Comparison of ENCODE assay signal across 14 cellular contexts in the genomic region with DNA sequence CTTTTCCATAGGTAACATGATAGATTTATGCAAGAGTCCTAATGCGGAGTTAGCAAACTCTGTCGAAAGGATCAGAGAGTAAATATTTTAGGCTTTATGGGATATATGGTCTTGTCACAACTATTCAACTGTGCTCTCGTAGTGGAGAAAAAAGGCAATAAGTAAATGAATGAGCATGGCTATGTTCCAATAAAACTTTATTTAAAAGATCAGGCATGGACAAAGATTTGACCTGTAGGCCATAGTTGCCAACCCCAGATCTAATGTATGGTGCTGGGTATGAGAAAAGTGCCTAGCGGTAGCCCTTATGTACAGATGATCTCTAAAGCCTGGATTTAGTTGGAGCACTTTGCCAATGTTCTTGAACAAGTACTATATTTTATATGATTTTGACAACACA.
DNase-seq lines count a peak whose midpoint lies in the region; ATAC-seq and TF ChIP-seq lines count a peak whose summit lies in the region.
"Had no signal": no experiment of that assay in that cellular context is flagged by ENCODE, and none has a peak within 500 bp of the region (broad histone marks: within the 10 kb centered on the region; RNA-seq: fewer than 3 reads in every experiment).

No MANE protein-coding gene starts in this region.

- H3K4me3 ChIP-seq in RWPE2 (ENCODE audit: severe bottlenecking) = no peak overlapping the region
- no peak overlapping the region for H3K4me3 ChIP-seq in hepatocyte
- no peak overlapping the region for H3K4me3 ChIP-seq in suprapubic skin
- H3K4me3 ChIP-seq: BLaER1, SJSA1 had no signal

- WGBS in hepatocyte (ENCODE audit: low lambda C conversion rate, missing lambda C conversion rate) = 95% methylated on average over 4 of the region's 4 CpGs
- 95% methylated on average over 4 of the region's 4 CpGs for WGBS in suprapubic skin

- H3K9me2 ChIP-seq in hepatocyte (replicated peaks; ENCODE audit: insufficient read depth) = no peaks in the 10 kb centered on the region

- H3K4me2 ChIP-seq in hepatocyte = no peak overlapping the region
- H3K4me2 ChIP-seq: BLaER1 had no signal

- peaks cover 43% of the 10 kb centered on the region for H3K4me1 ChIP-seq in RWPE2 (ENCODE audit: insufficient read depth, poor library complexity, severe bottlenecking)
- H3K4me1 ChIP-seq in hepatocyte (ENCODE audit: insufficient read depth) = no peaks in the 10 kb centered on the region
- peaks cover 10% of the 10 kb centered on the region for H3K4me1 ChIP-seq in suprapubic skin
- H3K4me1 ChIP-seq: BLaER1 had no signal

- H4K20me1 ChIP-seq in hepatocyte (ENCODE audit: insufficient read depth, poor library complexity, severe bottlenecking) = no peaks in the 10 kb centered on the region
- H4K20me1 ChIP-seq: BLaER1 had no signal

- ATAC-seq in RWPE2 (ENCODE audit: low read depth) = no peak
- ATAC-seq in GM18870 (IDR thresholded peaks at IDR 0.05; ENCODE audit: unreplicated experiment) = no peak

- no peak for TF ChIP-seq POLR2A in suprapubic skin (IDR thresholded peaks at IDR 0.05)

- TF ChIP-seq CTCF in 22Rv1 (IDR thresholded peaks at IDR 0.05) = no peak
- no peak for TF ChIP-seq CTCF in RWPE2 (IDR thresholded peaks at IDR 0.05; ENCODE audit: poor library complexity, severe bottlenecking)
- no peak for TF ChIP-seq CTCF in hepatocyte (IDR thresholded peaks at IDR 0.05; ENCODE audit: poor library complexity)
- TF ChIP-seq CTCF in suprapubic skin (IDR thresholded peaks at IDR 0.05) = no peak

- H3K27me3 ChIP-seq in RWPE2 (ENCODE audit: insufficient read depth, poor library complexity, severe bottlenecking) = no peaks in the 10 kb centered on the region
- H3K27me3 ChIP-seq in hepatocyte = no peaks in the 10 kb centered on the region
- H3K27me3 ChIP-seq in suprapubic skin = no peaks in the 10 kb centered on the region
- H3K27me3 ChIP-seq: BLaER1, SJSA1 had no signal

- H3K9me3 ChIP-seq in RWPE2 (ENCODE audit: severe bottlenecking) (no peaks in the 10 kb centered on the region), hepatocyte (ENCODE audit: low read depth) (no peaks in the 10 kb centered on the region), suprapubic skin (no peaks in the 10 kb centered on the region)
- H3K9me3 ChIP-seq: BLaER1, SJSA1 had no signal

- TF ChIP-seq EP300 in suprapubic skin (IDR thresholded peaks at IDR 0.05) = no peak

- no peak overlapping the region for H2AFZ ChIP-seq in hepatocyte

- peak overlapping the region; percentile 98 for H3K27ac ChIP-seq in 22Rv1
- H3K27ac ChIP-seq in RWPE2 (ENCODE audit: poor library complexity, severe bottlenecking) = peak overlapping the region; percentile 93
- H3K27ac ChIP-seq in hepatocyte = peak overlapping the region; percentile 4
- peak overlapping the region; percentile 29 for H3K27ac ChIP-seq in suprapubic skin
- H3K27ac ChIP-seq: BLaER1 had no signal

- no peaks in the 10 kb centered on the region for H3K36me3 ChIP-seq in RWPE2 (ENCODE audit: low read depth)
- no peaks in the 10 kb centered on the region for H3K36me3 ChIP-seq in hepatocyte (replicated peaks; ENCODE audit: insufficient read depth, low read depth)
- no peaks in the 10 kb centered on the region for H3K36me3 ChIP-seq in suprapubic skin
- H3K36me3 ChIP-seq: BLaER1, SJSA1 had no signal

- DNase-seq in RWPE2 (ENCODE audit: low spot score) = no peak
- no peak for DNase-seq in hepatocyte (ENCODE audit: low spot score)
- no peak for DNase-seq in suprapubic skin (ENCODE audit: low spot score in 2 of 2)
- DNase-seq in kidney glomerular epithelial cell (lab: John Stamatoyannopoulos, UW) = no peak
- no peak for DNase-seq in NCI-H1048 (lab: John Stamatoyannopoulos, UW)
- DNase-seq: CD4-positive, alpha-beta memory T cell; H7; NCI-H1092; NCI-H1436 treated with DMSO at 0.1 percent for 48 hours; NCI-H2171 had no signal

- H3K79me2 ChIP-seq in hepatocyte = no peaks in the 10 kb centered on the region

Comparison
In these comparisons a context has a peak if more than half of its experiments do, and no peak if none do; other contexts are left out.
1. H3K27ac ChIP-seq: peak in every context shown above with its lines; median percentile 98 in 22Rv1; 93 in RWPE2; 29 in suprapubic skin; 4 in hepatocyte.